19 cellular contexts compared by ENCODE assay signal in the genomic region with DNA sequence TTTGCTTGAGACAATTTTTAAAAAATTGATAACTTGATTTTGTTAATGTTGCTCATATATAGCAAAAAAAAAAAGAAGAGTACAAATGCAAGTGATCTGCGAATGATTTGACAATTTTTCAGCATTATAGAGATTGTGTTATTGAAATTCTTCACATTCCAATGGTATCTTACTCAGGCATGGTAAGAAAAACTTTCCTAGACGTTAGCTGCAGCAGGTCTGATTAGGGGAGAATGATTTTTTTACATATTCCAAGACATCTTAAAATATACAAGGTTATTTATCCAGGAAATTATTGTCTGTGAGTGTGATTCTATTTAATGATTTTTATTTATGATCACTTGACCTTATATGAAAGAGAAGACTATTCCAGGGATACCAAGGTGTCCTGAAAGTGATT.
DNase-seq lines count a peak whose midpoint lies in the region; ATAC-seq, FAIRE-seq and TF ChIP-seq lines count a peak whose summit lies in the region.
"Had no signal": no experiment of that assay in that cellular context is flagged by ENCODE, and none has a peak within 500 bp of the region (broad histone marks: within the 10 kb centered on the region; RNA-seq: fewer than 3 reads in every experiment).

No MANE protein-coding gene starts in this region.

- H3K27ac ChIP-seq in SK-N-SH (ENCODE audit: low read depth in 2 of 2, low read length in 1 of 2) (no peak overlapping the region), astrocyte (ENCODE audit: low read depth, low read length) (peak overlapping the region; percentile 52)
- H3K27ac ChIP-seq: 22Rv1, SJCRH30 had no signal

- no peaks in the 10 kb centered on the region for H3K9me3 Mint-ChIP-seq in astrocyte (ENCODE audit: unreplicated experiment)
- H3K9me3 Mint-ChIP-seq in stimulated activated memory B cell treated with anti-CD40 and anti-IgM and Interleukin-4, amounts not matched to agents 10 μg/mL and 1 μg/mL and 100 μg/mL, for 72 hours: no peaks in the 10 kb centered on the region
- H3K9me3 Mint-ChIP-seq: CD4-positive, alpha-beta T cell; H9 had no signal

- H3K27me3 Mint-ChIP-seq in astrocyte (ENCODE audit: low read depth, unreplicated experiment): no peaks in the 10 kb centered on the region
- H3K27me3 Mint-ChIP-seq in stimulated activated memory B cell treated with anti-CD40 and anti-IgM and Interleukin-4, amounts not matched to agents 10 μg/mL and 1 μg/mL and 100 μg/mL, for 72 hours: no peaks in the 10 kb centered on the region
- H3K27me3 Mint-ChIP-seq: CD4-positive, alpha-beta T cell had no signal

- no peak overlapping the region for H3K27ac Mint-ChIP-seq in astrocyte (ENCODE audit: unreplicated experiment)
- no peak overlapping the region for H3K27ac Mint-ChIP-seq in stimulated activated memory B cell treated with anti-CD40 and anti-IgM and Interleukin-4, amounts not matched to agents 10 μg/mL and 1 μg/mL and 100 μg/mL, for 72 hours
- H3K27ac Mint-ChIP-seq: CD4-positive, alpha-beta T cell had no signal

- no peaks in the 10 kb centered on the region; a peak in 2 of 4 replicates for H3K4me1 ChIP-seq in SK-N-SH (ENCODE audit: control insufficient read depth in 1 of 2, insufficient read depth in 2 of 2, low read depth in 1 of 2, low read length in 1 of 2)
- peaks cover 12% of the 10 kb centered on the region for H3K4me1 ChIP-seq in astrocyte (ENCODE audit: insufficient read depth, low read length)
- H3K4me1 ChIP-seq: SJCRH30 had no signal

- no peaks in the 10 kb centered on the region for H3F3A ChIP-seq in SK-N-SH (replicated peaks; ENCODE audit: insufficient read depth)

- TF ChIP-seq EP300 in SK-N-SH (IDR thresholded peaks at IDR 0.05; ENCODE audit: borderline replicate concordance in 1 of 2, low read depth in 1 of 2, low read length in 1 of 2): no peak

- H3K79me2 ChIP-seq in SK-N-SH (ENCODE audit: insufficient read depth) (no peaks in the 10 kb centered on the region), astrocyte (ENCODE audit: insufficient read depth, low read length) (no peaks in the 10 kb centered on the region)

- no peak overlapping the region for H3K9ac ChIP-seq in SK-N-SH
- H3K9ac ChIP-seq in astrocyte (ENCODE audit: low read length): peak overlapping the region; percentile 26

- H3K4me2 ChIP-seq in SK-N-SH (no peak overlapping the region), astrocyte (ENCODE audit: low read length) (no peak overlapping the region)

- TF ChIP-seq RAD21 in SK-N-SH (IDR thresholded peaks at IDR 0.05; ENCODE audit: low read length): no peak

- ATAC-seq in SK-N-SH treated with all-trans-retinoic acid at 6 μM for 48 hours: 0 out of 3 replicates have a peak, but pooled peaks have one; percentile 24
- ATAC-seq in stimulated activated memory B cell treated with anti-CD40 and anti-IgM and Interleukin-4, amounts not matched to agents 10 μg/mL and 1 μg/mL and 100 μg/mL, for 72 hours: no peak
- ATAC-seq: K562 had no signal

- no peaks in the 10 kb centered on the region for H3K36me3 Mint-ChIP-seq in astrocyte (ENCODE audit: low read depth, unreplicated experiment)
- H3K36me3 Mint-ChIP-seq in stimulated activated memory B cell treated with anti-CD40 and anti-IgM and Interleukin-4, amounts not matched to agents 10 μg/mL and 1 μg/mL and 100 μg/mL, for 72 hours: no peaks in the 10 kb centered on the region

- DNase-seq in SK-N-SH: no peak
- peak; percentile 65 for DNase-seq in astrocyte (ENCODE audit: low read depth)
- peak; percentile 78 for DNase-seq in fibroblast of pulmonary artery (ENCODE audit: low read depth)
- DNase-seq in pulmonary artery endothelial cell (ENCODE audit: low read depth, low spot score): peak; percentile 61
- DNase-seq in occipital lobe (lab: John Stamatoyannopoulos, UW): no peak
- no peak for DNase-seq in COR-L47 (lab: John Stamatoyannopoulos, UW)
- DNase-seq: Calu3; CD4-positive, alpha-beta T cell; H9; NCI-H1092 treated with DMSO at 0.1 percent for 48 hours; NCI-H2081; NCI-H774; SJCRH30 had no signal

- peaks cover 12% of the 10 kb centered on the region for H3K4me1 Mint-ChIP-seq in astrocyte (ENCODE audit: low read depth, unreplicated experiment)
- peaks cover 6% of the 10 kb centered on the region for H3K4me1 Mint-ChIP-seq in stimulated activated memory B cell treated with anti-CD40 and anti-IgM and Interleukin-4, amounts not matched to agents 10 μg/mL and 1 μg/mL and 100 μg/mL, for 72 hours

- H2AFZ ChIP-seq in SK-N-SH (ENCODE audit: low read depth) (no peak overlapping the region), astrocyte (ENCODE audit: low read depth, low read length) (no peak overlapping the region)

- no peaks in the 10 kb centered on the region for H3K36me3 ChIP-seq in SK-N-SH (replicated peaks in 1 of 2; ENCODE audit: control insufficient read depth in 1 of 2, insufficient read depth in 2 of 2, low read length in 1 of 2)
- H3K36me3 ChIP-seq in astrocyte (ENCODE audit: insufficient read depth, low read length): no peaks in the 10 kb centered on the region
- H3K36me3 ChIP-seq: SJCRH30 had no signal

- H3K4me3 Mint-ChIP-seq in astrocyte (ENCODE audit: unreplicated experiment): no peak overlapping the region
- no peak overlapping the region for H3K4me3 Mint-ChIP-seq in stimulated activated memory B cell treated with anti-CD40 and anti-IgM and Interleukin-4, amounts not matched to agents 10 μg/mL and 1 μg/mL and 100 μg/mL, for 72 hours
- H3K4me3 Mint-ChIP-seq: CD4-positive, alpha-beta T cell; H9 had no signal

- POLR2A ChIA-PET in SK-N-SH (lab: Yijun Ruan, JAX): no interaction called here

- H3K9me3 ChIP-seq in SK-N-SH (no peaks in the 10 kb centered on the region), astrocyte (ENCODE audit: insufficient read depth, low read depth, low read length) (no peaks in the 10 kb centered on the region)
- H3K9me3 ChIP-seq: SJCRH30 had no signal

- no peaks in the 10 kb centered on the region for H3K27me3 ChIP-seq in SK-N-SH (ENCODE audit: insufficient read depth)
- no peaks in the 10 kb centered on the region for H3K27me3 ChIP-seq in astrocyte (ENCODE audit: insufficient read depth, low read length)
- H3K27me3 ChIP-seq: SJCRH30 had no signal

- no peak for FAIRE-seq in astrocyte (lab: Jason Lieb, UNC)
- FAIRE-seq: GM12891, GM19239, K562 had no signal

- H4K20me1 ChIP-seq in SK-N-SH (ENCODE audit: insufficient read depth) (no peaks in the 10 kb centered on the region), astrocyte (ENCODE audit: insufficient read depth, low read length) (no peaks in the 10 kb centered on the region)

- H3K4me3 ChIP-seq in SK-N-SH (ENCODE audit: low read depth in 2 of 2, low read length in 1 of 2) (no peak overlapping the region), astrocyte (ENCODE audit: insufficient read depth, low read depth, low read length) (no peak overlapping the region), fibroblast of pulmonary artery (replicated peaks; ENCODE audit: low read depth, low read length) (no peak overlapping the region)
- H3K4me3 ChIP-seq: K562, SJCRH30 had no signal

- CTCF ChIA-PET in SK-N-SH (lab: Yijun Ruan, JAX): interaction anchor here (0.6 kb wide), 1 partner anchor 216 kb away, joined by 3 read pairs; no protein-coding TSS in a partner anchor

- no peaks in the 10 kb centered on the region for H3K9me2 ChIP-seq in SK-N-SH

- TF ChIP-seq CTCF in SK-N-SH (IDR thresholded peaks at IDR 0.05) (no peak), astrocyte (IDR thresholded peaks at IDR 0.05; ENCODE audit: insufficient read depth, low read depth, low read length) (no peak), fibroblast of pulmonary artery (IDR thresholded peaks at IDR 0.05; ENCODE audit: low read length, missing control alignments) (no peak)

- 25% methylated on average over 2 of the region's 2 CpGs for WGBS in SK-N-SH (ENCODE audit: low lambda C conversion rate)

TF ChIP-seq in SK-N-SH treated with all-trans-retinoic acid at 6 μM for 48 hours, 23 proteins besides CTCF, POLR2A, EP300 and RAD21:
- no peak for TF ChIP-seq BACH2 (CRISPR knock-in tag; IDR thresholded peaks at IDR 0.05; ENCODE audit: borderline replicate concordance)
- TF ChIP-seq ZFP30 (CRISPR knock-in tag; IDR thresholded peaks at IDR 0.05): no peak
- TF ChIP-seq ISL1 (CRISPR knock-in tag; IDR thresholded peaks at IDR 0.05): peak; percentile 56; the same call in 1 of the 2 replicates

TF ChIP-seq in SK-N-SH, 30 proteins besides CTCF, POLR2A, EP300 and RAD21 (continues in another document):
- TF ChIP-seq ZBTB33 (IDR thresholded peaks at IDR 0.05; ENCODE audit: borderline replicate concordance, low read depth): no peak
- no peak for TF ChIP-seq RCOR1 (IDR thresholded peaks at IDR 0.05; ENCODE audit: low read length)

Comparison
In these comparisons a context has a peak if more than half of its experiments do, and no peak if none do; other contexts are left out.
1. DNase-seq: peak in astrocyte (single experiment), fibroblast of pulmonary artery (single experiment) and pulmonary artery endothelial cell (single experiment); none in SK-N-SH (single experiment), occipital lobe (single experiment) and COR-L47 (single experiment).